ENCODE assay signal across 12 cellular contexts in genomic region chr1:184684285-184685077, GRCh38.
DNase-seq lines count a peak whose midpoint lies in the region; ATAC-seq lines count a peak whose summit lies in the region.
"Had no signal": no experiment of that assay in that cellular context is flagged by ENCODE, and none has a peak within 500 bp of the region (broad histone marks: within the 10 kb centered on the region; RNA-seq: fewer than 3 reads in every experiment).

No MANE protein-coding gene starts in this region.

- H3K79me1 ChIP-seq in trophoblast cell (ENCODE audit: low read length): no peaks in the 10 kb centered on the region

- ATAC-seq in GM21723 (IDR thresholded peaks at IDR 0.05; ENCODE audit: unreplicated experiment) (peak; percentile 22), HG02678 (IDR thresholded peaks at IDR 0.05; ENCODE audit: unreplicated experiment) (no peak)
- ATAC-seq: GM23338 had no signal

- H3K27ac ChIP-seq in trophoblast cell (ENCODE audit: low read depth, low read length): no peak overlapping the region
- H3K27ac ChIP-seq: RWPE1 had no signal

- peak overlapping the region; percentile 2 for H2BK12ac ChIP-seq in trophoblast cell (ENCODE audit: low read length)

- no peak overlapping the region for H2AFZ ChIP-seq in trophoblast cell (ENCODE audit: insufficient read depth, low read length, poor library complexity)

- no peak overlapping the region for H3K18ac ChIP-seq in trophoblast cell (ENCODE audit: low read length)

- no peak overlapping the region for H4K12ac ChIP-seq in trophoblast cell (ENCODE audit: low read depth, low read length)

- H2BK120ac ChIP-seq in trophoblast cell (ENCODE audit: insufficient read depth, low read length, poor library complexity): no peak overlapping the region

- no peaks in the 10 kb centered on the region for H3K36me3 ChIP-seq in trophoblast cell (ENCODE audit: control insufficient read depth in 1 of 2, insufficient read depth in 2 of 2, low read length in 2 of 2)

- H2BK5ac ChIP-seq in trophoblast cell (ENCODE audit: low read depth, low read length, poor library complexity): no peak overlapping the region

- no peaks in the 10 kb centered on the region for H3K4me1 ChIP-seq in trophoblast cell (ENCODE audit: control insufficient read depth in 1 of 2, insufficient read depth in 2 of 2, low read length in 2 of 2)

- H3K79me2 ChIP-seq in trophoblast cell (ENCODE audit: control insufficient read depth, insufficient read depth, low read length, poor library complexity): no peaks in the 10 kb centered on the region

- H3K9me3 ChIP-seq in trophoblast cell (ENCODE audit: insufficient read depth, low read depth, low read length): peaks cover 3% of the 10 kb centered on the region

- no peak overlapping the region for H3K9ac ChIP-seq in trophoblast cell (ENCODE audit: low read length)

- H3K4me3 ChIP-seq in trophoblast cell (ENCODE audit: low read depth, low read length): no peak overlapping the region
- H3K4me3 ChIP-seq: GM23338, smooth muscle cell had no signal

- H4K91ac ChIP-seq in trophoblast cell (ENCODE audit: low read depth, low read length): no peak overlapping the region

- H4K8ac ChIP-seq in trophoblast cell (ENCODE audit: low read depth, low read length): no peak overlapping the region

- H2AK5ac ChIP-seq in trophoblast cell (ENCODE audit: low read length): no peak overlapping the region

- no peak overlapping the region for H3K14ac ChIP-seq in trophoblast cell (ENCODE audit: low read length)

- DNase-seq in NCI-H1105 (lab: John Stamatoyannopoulos, UW) (peak; percentile 40), fibroblast of gingiva (ENCODE audit: low read depth) (peak; percentile 31), trophoblast cell (no peak), SW480 (ENCODE audit: low spot score) (no peak), iPS-NIHi11 (ENCODE audit: low spot score) (no peak), activated T-cell treated with anti-CD3 and anti-CD28 coated beads for 4 hours (no peak)
- DNase-seq: activated naive CD8-positive, alpha-beta T cell treated with anti-CD3 and anti-CD28 coated beads, Interleukin-2, amount 10 ng/mL, durations not matched to agents 7 days and 5 days had no signal

- no peaks in the 10 kb centered on the region for H3K27me3 ChIP-seq in trophoblast cell (ENCODE audit: insufficient read depth, low read length)

- no peak overlapping the region for H3K4me2 ChIP-seq in trophoblast cell (ENCODE audit: low read length)
- H3K4me2 ChIP-seq: GM23338, smooth muscle cell had no signal

- H3K23ac ChIP-seq in trophoblast cell (ENCODE audit: low read length): no peak overlapping the region

- no peak overlapping the region for H3K4ac ChIP-seq in trophoblast cell (ENCODE audit: low read depth, low read length)

- WGBS in trophoblast cell (ENCODE audit: extremely low coverage, insufficient coverage, insufficient read length): no CpG with 5 or more reads among the region's 11 CpGs

Comparison
In these comparisons a context has a peak if more than half of its experiments do, and no peak if none do; other contexts are left out.
1. DNase-seq: peak in NCI-H1105 (single experiment) and fibroblast of gingiva (single experiment); none in trophoblast cell (0 of 2), SW480 (single experiment), iPS-NIHi11 (single experiment) and activated T-cell treated with anti-CD3 and anti-CD28 coated beads for 4 hours (single experiment).